39 cellular contexts compared by ENCODE assay signal in the genomic region with DNA sequence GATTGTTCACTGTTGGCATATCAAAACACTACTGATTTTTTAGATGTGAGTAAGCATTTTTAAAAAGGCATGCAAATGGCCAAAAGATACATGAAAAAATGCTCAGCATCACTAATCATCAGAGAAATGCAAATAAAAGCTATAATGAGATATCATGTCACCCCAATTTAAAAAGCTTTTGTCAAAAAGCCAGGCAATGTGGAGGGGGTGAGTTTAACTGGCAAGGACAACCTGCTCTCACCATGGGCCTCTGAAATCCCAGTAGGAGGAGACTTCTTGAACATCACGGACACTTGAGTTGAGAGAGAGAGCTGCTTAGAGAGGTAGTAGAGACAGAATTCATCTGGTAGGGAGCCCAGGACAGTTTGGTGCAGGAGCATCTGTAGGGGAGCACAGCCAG.
"Had no signal": no experiment of that assay in that cellular context is flagged by ENCODE, and none has a peak within 500 bp of the region (broad histone marks: within the 10 kb centered on the region; RNA-seq: fewer than 3 reads in every experiment).

No MANE protein-coding gene starts in this region.

- H3K4me1 Mint-ChIP-seq: activated naive CD4-positive, alpha-beta T cell treated with anti-CD3 and anti-CD28 coated beads, Interleukin-2, amount 10 ng/mL, durations not matched to agents 7 days and 5 days; activated naive CD4-positive, alpha-beta T cell treated with anti-CD3 and anti-CD28 coated beads, Interleukin-2, amount 50 U/mL, for 24 hours; activated naive CD8-positive, alpha-beta T cell treated with anti-CD3 and anti-CD28 coated beads for 36 hours; activated naive CD8-positive, alpha-beta T cell treated with anti-CD3 and anti-CD28 coated beads, Interleukin-2, amount 10 ng/mL, durations not matched to agents 7 days and 5 days; activated naive CD8-positive, alpha-beta T cell treated with anti-CD3 and anti-CD28 coated beads, Interleukin-2, amount 50 U/mL, for 24 hours; activated T-helper 17 cell treated with anti-CD3 and anti-CD28 coated beads, Interleukin-2, amount 50 U/mL, for 72 hours; brain; central memory CD8-positive, alpha-beta T cell had no signal

- H3K4me3 Mint-ChIP-seq: activated naive CD4-positive, alpha-beta T cell treated with anti-CD3 and anti-CD28 coated beads for 36 hours; activated naive CD4-positive, alpha-beta T cell treated with anti-CD3 and anti-CD28 coated beads, Interleukin-2, amount 10 ng/mL, durations not matched to agents 7 days and 5 days; activated naive CD4-positive, alpha-beta T cell treated with anti-CD3 and anti-CD28 coated beads, Interleukin-2, amount 50 U/mL, for 24 hours; activated naive CD8-positive, alpha-beta T cell; activated naive CD8-positive, alpha-beta T cell treated with anti-CD3 and anti-CD28 coated beads for 36 hours; activated naive CD8-positive, alpha-beta T cell treated with anti-CD3 and anti-CD28 coated beads, Interleukin-2, amount 10 ng/mL, durations not matched to agents 7 days and 5 days; activated naive CD8-positive, alpha-beta T cell treated with anti-CD3 and anti-CD28 coated beads, Interleukin-2, amount 50 U/mL, for 24 hours; activated T-cell treated with anti-CD3 and anti-CD28 coated beads, Interleukin-2, amount 50 U/mL, for 24 hours; activated T-cell treated with anti-CD3 and anti-CD28 coated beads, Interleukin-2, amount 50 U/mL, for 4 hours; activated T-cell treated with anti-CD3 and anti-CD28 coated beads, Interleukin-2, amount 50 U/mL, for 72 hours; activated T-helper 1 cell treated with anti-CD3 and anti-CD28 coated beads, Interleukin-12 subunit alpha, Interleukin-12 subunit beta, Interleukin-2, Interleukin-4 antibody, amounts not matched to agents 30 ng/mL and 10 ng/mL and 1 ng/mL, durations not matched to agents 14 hours and 24 hours and 36 hours; activated T-helper 17 cell treated with anti-CD3 and anti-CD28 coated beads, Interleukin-2, amount 50 U/mL, for 72 hours; brain; central memory CD8-positive, alpha-beta T cell had no signal

- DNase-seq: activated effector memory CD4-positive, alpha-beta T cell treated with anti-CD3 and anti-CD28 coated beads, Interleukin-2, amount 50 U/mL, for 16 hours; activated effector memory CD4-positive, alpha-beta T cell treated with Interleukin-2 at 50 U/mL for 16 hours; activated gamma-delta T cell; activated gamma-delta T cell treated with Interleukin-2 at 50 U/mL for 16 hours; activated naive CD4-positive, alpha-beta T cell; activated naive CD4-positive, alpha-beta T cell treated with anti-CD3 and anti-CD28 coated beads for 36 hours; activated naive CD4-positive, alpha-beta T cell treated with anti-CD3 and anti-CD28 coated beads, Interleukin-2, amount 10 ng/mL, durations not matched to agents 7 days and 5 days; activated naive CD4-positive, alpha-beta T cell treated with anti-CD3 and anti-CD28 coated beads, Interleukin-2, amount 50 U/mL, for 16 hours; activated naive CD4-positive, alpha-beta T cell treated with Interleukin-2 at 50 U/mL for 16 hours; activated naive CD8-positive, alpha-beta T cell treated with anti-CD3 and anti-CD28 coated beads for 36 hours; activated naive CD8-positive, alpha-beta T cell treated with anti-CD3 and anti-CD28 coated beads, Interleukin-2, amount 10 ng/mL, durations not matched to agents 7 days and 5 days; activated naive CD8-positive, alpha-beta T cell treated with anti-CD3 and anti-CD28 coated beads, Interleukin-2, amount 50 U/mL, for 24 hours; activated T-cell treated with anti-CD3 and anti-CD28 coated beads, Interleukin-2, amount 50 U/mL, for 1 hour; activated T-cell treated with anti-CD3 and anti-CD28 coated beads, Interleukin-2, amount 50 U/mL, for 24 hours; activated T-cell treated with anti-CD3 and anti-CD28 coated beads, Interleukin-2, amount 50 U/mL, for 4 hours; activated T-cell treated with anti-CD3 and anti-CD28 coated beads, Interleukin-2, amount 50 U/mL, for 48 hours; activated T-cell treated with anti-CD3 and anti-CD28 coated beads, Interleukin-2, amount 50 U/mL, for 72 hours; adrenal gland; amniotic stem cell; amygdala; anterior cingulate cortex; aorta; body of pancreas; brain microvascular endothelial cell; caudate nucleus; central memory CD4-positive, alpha-beta T cell; cerebellar nuclear complex had no signal

- FAIRE-seq: astrocyte had no signal

- H3K27me3 ChIP-seq: adrenal gland, ascending aorta, body of pancreas, brain microvascular endothelial cell, breast epithelium, cardiac muscle cell had no signal

- H3K27ac ChIP-seq: adrenal gland, ascending aorta, body of pancreas, brain microvascular endothelial cell, breast epithelium, cardiac muscle cell had no signal

- H3K27ac Mint-ChIP-seq: activated naive CD4-positive, alpha-beta T cell treated with anti-CD3 and anti-CD28 coated beads for 36 hours; activated naive CD4-positive, alpha-beta T cell treated with anti-CD3 and anti-CD28 coated beads, Interleukin-2, amount 10 ng/mL, durations not matched to agents 7 days and 5 days; activated naive CD4-positive, alpha-beta T cell treated with anti-CD3 and anti-CD28 coated beads, Interleukin-2, amount 50 U/mL, for 24 hours; activated naive CD4-positive, alpha-beta T cell treated with anti-CD3 and anti-CD28 coated beads, Interleukin-2, amount 50 U/mL, for 72 hours; activated naive CD8-positive, alpha-beta T cell; activated naive CD8-positive, alpha-beta T cell treated with anti-CD3 and anti-CD28 coated beads for 36 hours; activated naive CD8-positive, alpha-beta T cell treated with anti-CD3 and anti-CD28 coated beads, Interleukin-2, amount 10 ng/mL, durations not matched to agents 7 days and 5 days; activated naive CD8-positive, alpha-beta T cell treated with anti-CD3 and anti-CD28 coated beads, Interleukin-2, amount 50 U/mL, for 24 hours; activated T-cell treated with anti-CD3 and anti-CD28 coated beads, Interleukin-2, amount 50 U/mL, for 24 hours; activated T-cell treated with anti-CD3 and anti-CD28 coated beads, Interleukin-2, amount 50 U/mL, for 72 hours; activated T-helper 1 cell treated with anti-CD3 and anti-CD28 coated beads, Interleukin-12 subunit alpha, Interleukin-12 subunit beta, Interleukin-2, Interleukin-4 antibody, amounts not matched to agents 30 ng/mL and 10 ng/mL and 1 ng/mL, durations not matched to agents 14 hours and 24 hours and 36 hours; activated T-helper 17 cell treated with anti-CD3 and anti-CD28 coated beads, Interleukin-2, amount 50 U/mL, for 72 hours; activated T-helper 2 cell treated with anti-CD3 and anti-CD28 coated beads, Interferon-gamma antibody, Interleukin-2, Interleukin-4, amounts not matched to agents 10 μg/mL and 5 μg/mL and 100 μg/mL, durations not matched to agents 14 hours and 24 hours and 36 hours; brain had no signal

- H3K9me3 ChIP-seq: adrenal gland, body of pancreas, breast epithelium had no signal

- H3K4me1 ChIP-seq: adrenal gland, ascending aorta, body of pancreas, breast epithelium had no signal

- H3K4me3 ChIP-seq: adrenal gland, ascending aorta, body of pancreas, breast epithelium, cardiac muscle cell had no signal

- H3K36me3 Mint-ChIP-seq: activated naive CD4-positive, alpha-beta T cell treated with anti-CD3 and anti-CD28 coated beads, Interleukin-2, amount 10 ng/mL, durations not matched to agents 7 days and 5 days; activated naive CD4-positive, alpha-beta T cell treated with anti-CD3 and anti-CD28 coated beads, Interleukin-2, amount 50 U/mL, for 24 hours; activated naive CD8-positive, alpha-beta T cell; activated naive CD8-positive, alpha-beta T cell treated with anti-CD3 and anti-CD28 coated beads for 36 hours; activated naive CD8-positive, alpha-beta T cell treated with anti-CD3 and anti-CD28 coated beads, Interleukin-2, amount 10 ng/mL, durations not matched to agents 7 days and 5 days had no signal

- H3K27me3 Mint-ChIP-seq: activated naive CD4-positive, alpha-beta T cell treated with anti-CD3 and anti-CD28 coated beads, Interleukin-2, amount 10 ng/mL, durations not matched to agents 7 days and 5 days; activated naive CD4-positive, alpha-beta T cell treated with anti-CD3 and anti-CD28 coated beads, Interleukin-2, amount 50 U/mL, for 24 hours; activated naive CD8-positive, alpha-beta T cell; activated naive CD8-positive, alpha-beta T cell treated with anti-CD3 and anti-CD28 coated beads for 36 hours; activated naive CD8-positive, alpha-beta T cell treated with anti-CD3 and anti-CD28 coated beads, Interleukin-2, amount 10 ng/mL, durations not matched to agents 7 days and 5 days; activated naive CD8-positive, alpha-beta T cell treated with anti-CD3 and anti-CD28 coated beads, Interleukin-2, amount 50 U/mL, for 24 hours; activated T-cell treated with anti-CD3 and anti-CD28 coated beads, Interleukin-2, amount 50 U/mL, for 24 hours; activated T-helper 17 cell treated with anti-CD3 and anti-CD28 coated beads, Interleukin-2, amount 50 U/mL, for 72 hours; brain; central memory CD8-positive, alpha-beta T cell had no signal

- H3K36me3 ChIP-seq: adrenal gland, ascending aorta, brain microvascular endothelial cell, breast epithelium, cardiac muscle cell had no signal

- ATAC-seq: activated naive CD4-positive, alpha-beta T cell treated with anti-CD3 and anti-CD28 coated beads, Interleukin-2, amount 50 U/mL, for 72 hours; activated naive CD8-positive, alpha-beta T cell treated with anti-CD3 and anti-CD28 coated beads, Interleukin-2, amount 50 U/mL, for 24 hours; activated T-cell treated with anti-CD3 and anti-CD28 coated beads, Interleukin-2, amount 50 U/mL, for 4 hours; activated T-cell treated with anti-CD3 and anti-CD28 coated beads, Interleukin-2, amount 50 U/mL, for 72 hours; activated T-helper 17 cell treated with anti-CD3 and anti-CD28 coated beads, Interleukin-2, amount 50 U/mL, for 72 hours; body of pancreas had no signal
